Comparison of ENCODE assay signal across 24 cellular contexts in the genomic region with DNA sequence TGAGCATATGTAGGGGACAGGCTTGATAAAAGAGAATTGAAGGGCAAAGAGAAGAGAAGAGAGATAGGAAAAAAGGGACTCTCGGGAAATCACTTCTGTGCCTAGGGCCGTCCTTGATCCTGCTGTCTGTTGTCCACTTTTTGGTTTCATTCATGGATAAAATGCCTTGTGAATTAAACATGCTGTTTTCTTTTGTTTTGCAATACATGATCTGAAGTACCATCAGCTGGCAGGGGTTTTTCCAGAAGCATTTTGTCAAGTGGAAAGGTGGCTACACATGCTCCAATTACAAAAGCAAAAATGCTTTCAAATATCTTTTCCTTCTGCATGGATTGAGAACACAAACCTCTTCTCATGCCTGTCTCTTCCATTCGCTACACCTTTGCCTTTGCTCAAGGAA.
"Had no signal": no experiment of that assay in that cellular context is flagged by ENCODE, and none has a peak within 500 bp of the region (broad histone marks: within the 10 kb centered on the region; RNA-seq: fewer than 3 reads in every experiment).

No MANE protein-coding gene starts in this region.

- H2AFZ ChIP-seq: parathyroid adenoma had no signal

- H3K4me3 ChIP-seq: tibial artery had no signal

- ATAC-seq: activated T-cell treated with anti-CD3 and anti-CD28 coated beads, Interleukin-2, amount 50 U/mL, for 4 hours; foreskin keratinocyte; left ventricle myocardium superior; natural killer cell treated with Interleukin-12 subunit alpha and Interleukin-12 subunit beta and Interleukin-15 and Interleukin-18, amount 100 ng/mL, for 72 hours; right cardiac atrium had no signal

- H3K36me3 Mint-ChIP-seq: activated naive CD8-positive, alpha-beta T cell treated with anti-CD3 and anti-CD28 coated beads, Interleukin-2, amount 10 ng/mL, durations not matched to agents 7 days and 5 days; immature natural killer cell; natural killer cell treated with Interleukin-12 subunit alpha and Interleukin-12 subunit beta and Interleukin-15 and Interleukin-18, amount 100 ng/mL, for 72 hours; WTC11 had no signal

- H3K27me3 ChIP-seq: neutrophil had no signal

- DNase-seq: activated CD4-positive, alpha-beta T cell treated with anti-CD3 and anti-CD28 coated beads, Interleukin-2, amount 50 U/mL, for 4 hours; activated CD8-positive, alpha-beta memory T cell treated with anti-CD3 and anti-CD28 coated beads for 24 hours; activated CD8-positive, alpha-beta memory T cell treated with anti-CD3 and anti-CD28 coated beads, Interleukin-2, amount 50 U/mL, for 48 hours; activated naive CD4-positive, alpha-beta T cell treated with Interleukin-2 at 50 U/mL for 16 hours; activated naive CD8-positive, alpha-beta T cell treated with anti-CD3 and anti-CD28 coated beads, Interleukin-2, amount 10 ng/mL, durations not matched to agents 7 days and 5 days; activated T-cell treated with anti-CD3 and anti-CD28 coated beads, Interleukin-2, amount 50 U/mL, for 4 hours; amygdala; effector memory CD4-positive, alpha-beta T cell; foreskin keratinocyte; immature natural killer cell; kidney glomerular epithelial cell; left ventricle myocardium superior; right cardiac atrium; stimulated activated CD4-positive, alpha-beta T cell treated with anti-CD3 and anti-CD28 coated beads, Interleukin-4, amount 100 ng/mL, for 24 hours; stimulated activated naive CD4-positive, alpha-beta T cell treated with Interleukin-2 at 50 U/mL for 16 hours; T1000; tibial artery had no signal

- H3K4me1 Mint-ChIP-seq: activated naive CD8-positive, alpha-beta T cell treated with anti-CD3 and anti-CD28 coated beads, Interleukin-2, amount 10 ng/mL, durations not matched to agents 7 days and 5 days; immature natural killer cell had no signal

- H3K79me2 ChIP-seq: parathyroid adenoma had no signal

- H3K27me3 Mint-ChIP-seq: dendritic cell treated with granulocyte-macrophage colony-stimulating factor and Interleukin-4, amounts not matched to agents 40 ng/mL and 50 ng/mL, for 4 days had no signal

- H3K27ac Mint-ChIP-seq: activated naive CD8-positive, alpha-beta T cell treated with anti-CD3 and anti-CD28 coated beads, Interleukin-2, amount 10 ng/mL, durations not matched to agents 7 days and 5 days; activated T-helper 2 cell treated with anti-CD3 and anti-CD28 coated beads, Interferon-gamma antibody, Interleukin-2, Interleukin-4, amounts not matched to agents 10 μg/mL and 5 μg/mL and 100 μg/mL, durations not matched to agents 14 hours and 24 hours and 36 hours; dendritic cell treated with granulocyte-macrophage colony-stimulating factor and Interleukin-4, amounts not matched to agents 40 ng/mL and 50 ng/mL, for 4 days; immature natural killer cell; natural killer cell treated with Interleukin-12 subunit alpha and Interleukin-12 subunit beta and Interleukin-15 and Interleukin-18, amount 100 ng/mL, for 72 hours; T-helper 1 cell treated with Interleukin-12 subunit alpha and Interleukin-12 subunit beta and Interleukin-4 antibody, amounts not matched to agents 30 μg/mL and 1 μg/mL, for 36 hours; WTC11 had no signal

- H3K9me3 Mint-ChIP-seq: activated naive CD8-positive, alpha-beta T cell treated with anti-CD3 and anti-CD28 coated beads, Interleukin-2, amount 10 ng/mL, durations not matched to agents 7 days and 5 days; activated T-cell treated with anti-CD3 and anti-CD28 coated beads, Interleukin-2, amount 50 U/mL, for 4 hours; activated T-helper 2 cell treated with anti-CD3 and anti-CD28 coated beads, Interferon-gamma antibody, Interleukin-2, Interleukin-4, amounts not matched to agents 10 μg/mL and 5 μg/mL and 100 μg/mL, durations not matched to agents 14 hours and 24 hours and 36 hours; dendritic cell treated with granulocyte-macrophage colony-stimulating factor and Interleukin-4, amounts not matched to agents 40 ng/mL and 50 ng/mL, for 4 days; T-helper 1 cell treated with Interleukin-12 subunit alpha and Interleukin-12 subunit beta and Interleukin-4 antibody, amounts not matched to agents 30 μg/mL and 1 μg/mL, for 36 hours; WTC11 had no signal

- H3K4me3 Mint-ChIP-seq: activated naive CD8-positive, alpha-beta T cell treated with anti-CD3 and anti-CD28 coated beads, Interleukin-2, amount 10 ng/mL, durations not matched to agents 7 days and 5 days; activated T-cell treated with anti-CD3 and anti-CD28 coated beads, Interleukin-2, amount 50 U/mL, for 4 hours; dendritic cell treated with granulocyte-macrophage colony-stimulating factor and Interleukin-4, amounts not matched to agents 40 ng/mL and 50 ng/mL, for 4 days; immature natural killer cell; natural killer cell treated with Interleukin-12 subunit alpha and Interleukin-12 subunit beta and Interleukin-15 and Interleukin-18, amount 100 ng/mL, for 72 hours; T-helper 1 cell treated with Interleukin-12 subunit alpha and Interleukin-12 subunit beta and Interleukin-4 antibody, amounts not matched to agents 30 μg/mL and 1 μg/mL, for 36 hours; WTC11 had no signal

- H3K36me3 ChIP-seq: neutrophil, tibial artery had no signal

- H3K4me1 ChIP-seq: foreskin keratinocyte, parathyroid adenoma, tibial artery had no signal

- H3K27ac ChIP-seq: foreskin keratinocyte, neutrophil, parathyroid adenoma, tibial artery had no signal
